Comparison of ENCODE assay signal across 21 cellular contexts in the genomic region with DNA sequence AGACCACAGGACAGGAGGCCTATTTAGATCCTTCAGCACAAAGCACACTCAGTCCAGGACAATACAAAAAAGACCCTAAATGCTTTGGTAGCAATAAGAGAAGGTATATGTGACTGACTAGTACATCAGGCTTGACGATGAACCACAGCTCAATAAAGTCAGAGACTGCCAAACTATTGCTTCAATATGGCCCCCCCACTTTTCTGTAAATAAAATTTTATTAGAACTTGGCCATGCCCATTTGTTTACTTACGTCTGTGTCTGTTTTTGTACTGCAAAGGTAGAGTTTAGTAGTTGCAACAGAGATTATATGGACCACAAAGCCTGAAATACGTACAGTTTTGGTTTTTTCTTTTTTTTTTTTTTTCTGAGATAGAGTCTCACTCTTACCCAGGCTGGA.
"Had no signal": no experiment of that assay in that cellular context is flagged by ENCODE, and none has a peak within 500 bp of the region (broad histone marks: within the 10 kb centered on the region; RNA-seq: fewer than 3 reads in every experiment).

No MANE protein-coding gene starts in this region.

- DNase-seq: colonic mucosa; effector CD8-positive, alpha-beta T cell; endodermal cell; foreskin fibroblast; gastrocnemius medialis; head of caudate nucleus; left ventricle myocardium inferior; lower lobe of right lung; naive B cell; spleen; stimulated activated CD4-positive, alpha-beta T cell treated with anti-CD3 and anti-CD28 coated beads, Interleukin-4, amount 100 ng/mL, for 4 hours; upper lobe of left lung had no signal

- H3K27me3 ChIP-seq: colonic mucosa, gastrocnemius medialis, right atrium auricular region, spleen, tibial nerve, upper lobe of left lung had no signal

- ATAC-seq: esophagus mucosa; gastrocnemius medialis; natural killer cell treated with Interleukin-12 subunit alpha and Interleukin-12 subunit beta and Interleukin-15 and Interleukin-18, amount 100 ng/mL, for 72 hours; stimulated activated memory B cell treated with anti-CD40 and anti-IgM and Interleukin-4, amounts not matched to agents 10 μg/mL and 1 μg/mL and 100 μg/mL, for 72 hours had no signal

- H2AFZ ChIP-seq: parathyroid adenoma had no signal

- H3K9me3 ChIP-seq: colonic mucosa, gastrocnemius medialis, left ventricle myocardium inferior, lower lobe of right lung, right atrium auricular region, spleen, thoracic aorta, tibial nerve, upper lobe of left lung had no signal

- H3K4me3 ChIP-seq: colonic mucosa, gastrocnemius medialis, left ventricle myocardium inferior, lower lobe of right lung, right atrium auricular region, skin epidermis, spleen, thoracic aorta, tibial nerve, upper lobe of left lung had no signal

- H3K9ac ChIP-seq: parathyroid adenoma had no signal

- H3K79me2 ChIP-seq: parathyroid adenoma had no signal

- H3K4me1 ChIP-seq: colonic mucosa, gastrocnemius medialis, parathyroid adenoma, right atrium auricular region had no signal

- H3K36me3 ChIP-seq: colonic mucosa, gastrocnemius medialis, left ventricle myocardium inferior, lower lobe of right lung, right atrium auricular region, spleen, thoracic aorta, tibial nerve, upper lobe of left lung had no signal

- H3K27ac ChIP-seq: colonic mucosa, epithelial cell of prostate, gastrocnemius medialis, left ventricle myocardium inferior, lower lobe of right lung, parathyroid adenoma, right atrium auricular region, skin epidermis, thoracic aorta, tibial nerve had no signal
